8 cellular contexts compared by ENCODE assay signal in the genomic region with DNA sequence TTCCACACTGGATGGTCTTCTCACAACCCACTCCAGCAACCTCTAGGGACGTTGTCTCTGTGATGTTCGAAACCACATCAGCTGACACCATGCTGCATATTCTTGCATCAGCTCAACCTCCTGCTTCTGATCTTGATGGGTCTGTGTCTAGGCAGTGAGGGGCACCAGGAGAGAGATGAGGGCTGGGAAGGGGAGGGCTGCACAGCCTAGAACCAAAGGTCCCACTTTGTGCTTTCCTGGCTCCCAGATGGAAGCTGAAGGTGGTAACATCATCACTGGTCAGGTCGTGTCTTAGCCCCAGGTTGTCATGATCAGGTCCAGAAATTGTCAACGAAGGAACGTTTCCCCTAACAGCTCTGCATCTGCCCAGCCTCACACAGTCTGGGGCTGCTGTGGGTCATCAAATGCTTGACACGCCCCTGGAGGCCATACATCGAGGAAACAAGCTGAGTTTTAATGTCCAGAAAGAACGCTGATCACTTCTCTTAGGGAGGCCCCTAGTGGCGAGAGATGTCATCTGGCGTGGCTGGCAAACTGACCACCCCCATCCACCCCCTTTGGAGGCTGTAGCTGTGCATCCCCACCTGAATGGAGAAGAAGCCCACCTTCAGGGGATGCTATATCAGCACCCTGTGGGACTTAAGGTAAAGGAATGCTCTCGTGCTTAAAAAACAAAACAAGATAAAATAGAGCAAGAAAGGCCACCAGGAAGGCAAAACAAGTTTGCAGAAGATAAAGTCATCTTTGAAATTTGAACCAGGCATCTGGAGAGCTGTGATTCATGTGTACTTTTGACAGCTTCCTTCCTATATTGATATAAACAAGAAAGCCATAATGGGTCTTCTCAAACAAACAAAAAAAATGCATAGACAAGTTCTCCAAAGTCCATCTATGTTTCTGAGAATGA. TPM values are rescaled to one million over a fixed set of nuclear protein-coding genes. Genes with fewer than 3 reads are reported as not detected.
DNase-seq lines count a peak whose midpoint lies in the region; ATAC-seq and TF ChIP-seq lines count a peak whose summit lies in the region.

No MANE protein-coding gene starts in this region.

- TF ChIP-seq EP300 in ovary (IDR thresholded peaks at IDR 0.05), result no peak

- peak overlapping the region; percentile 75 for H3K9ac ChIP-seq in BLaER1

- H4K20me1 ChIP-seq in BLaER1, result no peaks in the 10 kb centered on the region

- TF ChIP-seq CTCF in fibroblast of villous mesenchyme (IDR thresholded peaks at IDR 0.05; ENCODE audit: insufficient read depth, low read depth, low read length) (peak; percentile 94), ovary (IDR thresholded peaks at IDR 0.05) (peak; percentile 34 to 79 (median 68))

- H3K27me3 ChIP-seq in BLaER1 (no peaks in the 10 kb centered on the region), ovary (no peaks in the 10 kb centered on the region)

- intact Hi-C loops in ovary (cut with DNase I), result loop anchor here in 2 of 4 donors (5.0 to 10.0 kb wide), 2 partner anchors 124 to 137 kb away; no protein-coding TSS in a partner anchor

- peak; percentile 10 for TF ChIP-seq POLR2A in ovary (IDR thresholded peaks at IDR 0.05)

- H3K36me3 ChIP-seq in BLaER1 (peaks cover 6% of the 10 kb centered on the region; the same call in 1 of the 2 replicates), ovary (no peaks in the 10 kb centered on the region)

- WGBS in ovary, 3 donors, result 17 to 22% (median 21%) methylated on average over 11 of the region's 11 CpGs

- H3K4me2 ChIP-seq in BLaER1, result peak overlapping the region; percentile 81

- peaks cover 18% of the 10 kb centered on the region for H3K9me3 ChIP-seq in BLaER1
- no peaks in the 10 kb centered on the region for H3K9me3 ChIP-seq in ovary

- DNase-seq in NCI-H226 (peak; percentile 39), fibroblast of villous mesenchyme (ENCODE audit: low read depth) (peak; percentile 89), ovary (peak; percentile 45 to 70 (median 56))
- peak; percentile 34 to 43 for DNase-seq in activated CD4-positive, alpha-beta T cell treated with anti-CD3 and anti-CD28 coated beads, Interleukin-2, amount 50 U/mL, for 48 hours

- H3K4me3 ChIP-seq in BLaER1 (0 out of 2 replicates have a peak overlapping the region, but pooled peaks have one; percentile 12), fibroblast of villous mesenchyme (ENCODE audit: low read depth, low read length) (no peak overlapping the region), ovary (no peak overlapping the region)

- H3K27ac ChIP-seq in BLaER1 (peak overlapping the region; percentile 86), ovary (no peak overlapping the region)

- peak; percentile 90 for ATAC-seq in GM18498 (IDR thresholded peaks at IDR 0.05; ENCODE audit: unreplicated experiment)
- peak; percentile 89 for ATAC-seq in HG02981 (IDR thresholded peaks at IDR 0.05; ENCODE audit: unreplicated experiment)
- ATAC-seq in HG02588 (IDR thresholded peaks at IDR 0.05; ENCODE audit: unreplicated experiment), result no peak

- H3K4me1 ChIP-seq in BLaER1 (peaks cover 55% of the 10 kb centered on the region), ovary (ENCODE audit: insufficient read depth) (no peaks in the 10 kb centered on the region)

RNA-seq across cellular contexts. Expression of a gene that starts 58.3 kb away (rescaled TPM):
- total RNA-seq in fibroblast of villous mesenchyme, result 80.7 and 109 TPM in 2 replicates
- total RNA-seq in ovary, result 10 to 100 TPM; 15.9 to 36.9 (median 21.3) TPM
- 10 to 100 TPM; 18.9 to 53.3 TPM for polyA plus RNA-seq in ovary

Comparison
In these comparisons a context has a peak if more than half of its experiments do, and no peak if none do; other contexts are left out.
1. DNase-seq: peak in every context shown above with its lines; median percentile 89 in fibroblast of villous mesenchyme; 56 in ovary; 39 in NCI-H226; 38 in activated CD4-positive, alpha-beta T cell treated with anti-CD3 and anti-CD28 coated beads, Interleukin-2, amount 50 U/mL, for 48 hours.